10 cellular contexts compared by ENCODE assay signal in genomic region chr21:35075546-35075945, GRCh38. TPM values are rescaled to one million over a fixed set of nuclear protein-coding genes. Genes with fewer than 3 reads are reported as not detected.
DNase-seq lines count a peak whose midpoint lies in the region; ATAC-seq, FAIRE-seq and TF ChIP-seq lines count a peak whose summit lies in the region.
"Had no signal": no experiment of that assay in that cellular context is flagged by ENCODE, and none has a peak within 500 bp of the region (broad histone marks: within the 10 kb centered on the region; RNA-seq: fewer than 3 reads in every experiment).

No MANE protein-coding gene starts in this region.

- no peaks in the 10 kb centered on the region for H3K36me3 Mint-ChIP-seq in CD8-positive, alpha-beta T cell

- peak; percentile 69 for FAIRE-seq in RCC 7860 (lab: Jason Lieb, UNC)
- no peak for FAIRE-seq in urothelium cell line (lab: Jason Lieb, UNC)

- H3K27me3 Mint-ChIP-seq in CD8-positive, alpha-beta T cell (ENCODE audit: low read depth), result no peaks in the 10 kb centered on the region

- H3K36me3 ChIP-seq in right atrium auricular region, result no peaks in the 10 kb centered on the region
- H3K36me3 ChIP-seq in colonic mucosa, result no peaks in the 10 kb centered on the region
- no peaks in the 10 kb centered on the region for H3K36me3 ChIP-seq in CD8-positive, alpha-beta T cell (ENCODE audit: insufficient read depth, low read length)
- H3K36me3 ChIP-seq: heart right ventricle had no signal

- intact Hi-C loops in left cardiac atrium (cut with DNase I) (no loop called here), colonic mucosa (cut with DNase I) (no loop called here)
- intact Hi-C loops in CD8-positive, alpha-beta T cell (cut with DNase I, micrococcal nuclease), result no loop called here

- no peak overlapping the region for H3K9ac ChIP-seq in colonic mucosa (ENCODE audit: low read depth in 2 of 2, low read length in 2 of 2)

- no peaks in the 10 kb centered on the region for H3K27me3 ChIP-seq in right atrium auricular region
- no peaks in the 10 kb centered on the region for H3K27me3 ChIP-seq in colonic mucosa
- H3K27me3 ChIP-seq in CD8-positive, alpha-beta T cell (ENCODE audit: insufficient read depth, low read length), result no peaks in the 10 kb centered on the region

- peaks cover 7% of the 10 kb centered on the region for H3K9me3 Mint-ChIP-seq in CD8-positive, alpha-beta T cell

- POLR2A ChIA-PET in CD8-positive, alpha-beta T cell (lab: Charles Lee), result interaction anchor here (0.6 to 1.2 kb wide), 2 partner anchors 12 to 1098 kb away, joined by 3 read pairs; no protein-coding TSS in a partner anchor

- H3K4me3 ChIP-seq in right atrium auricular region, result no peak overlapping the region
- H3K4me3 ChIP-seq in colonic mucosa, result no peak overlapping the region
- no peak overlapping the region for H3K4me3 ChIP-seq in CD8-positive, alpha-beta T cell (ENCODE audit: low read depth, low read length)
- H3K4me3 ChIP-seq: heart right ventricle had no signal

- CTCF ChIA-PET in CD8-positive, alpha-beta T cell (lab: Charles Lee), result interaction anchor here (0.8 to 1.1 kb wide), 2 partner anchors 48 to 353 kb away, joined by 3 read pairs; no protein-coding TSS in a partner anchor

- no peak overlapping the region for H3K4me3 Mint-ChIP-seq in CD8-positive, alpha-beta T cell
- H3K4me3 Mint-ChIP-seq: T-helper 1 cell treated with Interleukin-12 subunit alpha and Interleukin-12 subunit beta and Interleukin-4 antibody, amounts not matched to agents 30 μg/mL and 1 μg/mL, for 36 hours had no signal

- H3K4me1 Mint-ChIP-seq in CD8-positive, alpha-beta T cell (ENCODE audit: low read depth), result no peaks in the 10 kb centered on the region

- H3K4me1 ChIP-seq in right atrium auricular region (no peaks in the 10 kb centered on the region), colonic mucosa (no peaks in the 10 kb centered on the region)
- H3K4me1 ChIP-seq in CD8-positive, alpha-beta T cell (ENCODE audit: insufficient read depth, low read length), result no peaks in the 10 kb centered on the region

- ATAC-seq in left cardiac atrium (peak in 1 of 2 donors; percentile 80), HG02763 (IDR thresholded peaks at IDR 0.05; ENCODE audit: unreplicated experiment) (no peak)
- no peak for ATAC-seq in CD8-positive, alpha-beta T cell

- H3K27ac Mint-ChIP-seq in CD8-positive, alpha-beta T cell, result no peak overlapping the region
- H3K27ac Mint-ChIP-seq: T-helper 1 cell treated with Interleukin-12 subunit alpha and Interleukin-12 subunit beta and Interleukin-4 antibody, amounts not matched to agents 30 μg/mL and 1 μg/mL, for 36 hours had no signal

- H3K9me3 ChIP-seq in right atrium auricular region, result peaks cover 0 to 5% of the 10 kb centered on the region in 2 donors
- H3K9me3 ChIP-seq in colonic mucosa, result no peaks in the 10 kb centered on the region
- no peaks in the 10 kb centered on the region for H3K9me3 ChIP-seq in CD8-positive, alpha-beta T cell (ENCODE audit: low read length)

- H3K27ac ChIP-seq in right atrium auricular region (no peak overlapping the region), colonic mucosa (no peak overlapping the region)
- H3K27ac ChIP-seq in CD8-positive, alpha-beta T cell (ENCODE audit: low read depth, low read length), result no peak overlapping the region
- H3K27ac ChIP-seq: heart right ventricle had no signal

- TF ChIP-seq CTCF in right atrium auricular region (IDR thresholded peaks at IDR 0.05) (no peak), colonic mucosa (IDR thresholded peaks at IDR 0.05) (no peak)
- TF ChIP-seq CTCF in CD8-positive, alpha-beta T cell (IDR thresholded peaks at IDR 0.05), result no peak

- DNase-seq in left cardiac atrium (peak; percentile 31), right atrium auricular region (ENCODE audit: low spot score) (no peak), RCC 7860 (ENCODE audit: low spot score) (peak; percentile 77), fibroblast of the conjunctiva (ENCODE audit: low read depth) (peak; percentile 9), urothelium cell line (ENCODE audit: low spot score) (peak; percentile 10), colonic mucosa (no peak)
- no peak for DNase-seq in CD8-positive, alpha-beta T cell
- DNase-seq: heart right ventricle had no signal

RNA-seq across cellular contexts. Expression of gene RUNX1, which starts 26.4 kb away (rescaled TPM):
- total RNA-seq in left cardiac atrium, result 10 to 100 TPM in 1 of 2 donors, 1 to 10 TPM in 1; 7.8 to 27.4 TPM
- 1 to 10 TPM; 3.8 to 7.6 TPM for total RNA-seq in right atrium auricular region
- total RNA-seq in colonic mucosa, result 10 to 100 TPM; 21.3 to 23.0 TPM
- 10 to 100 TPM; 39.3 to 43.1 TPM for total RNA-seq in CD8-positive, alpha-beta T cell

Comparison
In these comparisons a context has a peak if more than half of its experiments do, and no peak if none do; other contexts are left out.
1. DNase-seq: peak in left cardiac atrium (single experiment), RCC 7860 (single experiment), fibroblast of the conjunctiva (single experiment) and urothelium cell line (single experiment); none in right atrium auricular region (single experiment), colonic mucosa (single experiment) and CD8-positive, alpha-beta T cell (0 of 7).